Comparison of ENCODE assay signal across 1 cellular context in genomic region chr11:68040957-68041591, GRCh38.
TF ChIP-seq lines count a peak whose summit lies in the region.

No MANE protein-coding gene starts in this region.

TF ChIP-seq in A549, 52 proteins besides CTCF, POLR2A, EP300 and RAD21 (continued from another document):
- TF ChIP-seq HMGXB4 (CRISPR knock-in tag; IDR thresholded peaks at IDR 0.05; ENCODE audit: borderline replicate concordance) = no peak
- TF ChIP-seq ZFP36 (IDR thresholded peaks at IDR 0.05; ENCODE audit: borderline replicate concordance, partially characterized antibody) = no peak
